21 cellular contexts compared by ENCODE assay signal in the genomic region with DNA sequence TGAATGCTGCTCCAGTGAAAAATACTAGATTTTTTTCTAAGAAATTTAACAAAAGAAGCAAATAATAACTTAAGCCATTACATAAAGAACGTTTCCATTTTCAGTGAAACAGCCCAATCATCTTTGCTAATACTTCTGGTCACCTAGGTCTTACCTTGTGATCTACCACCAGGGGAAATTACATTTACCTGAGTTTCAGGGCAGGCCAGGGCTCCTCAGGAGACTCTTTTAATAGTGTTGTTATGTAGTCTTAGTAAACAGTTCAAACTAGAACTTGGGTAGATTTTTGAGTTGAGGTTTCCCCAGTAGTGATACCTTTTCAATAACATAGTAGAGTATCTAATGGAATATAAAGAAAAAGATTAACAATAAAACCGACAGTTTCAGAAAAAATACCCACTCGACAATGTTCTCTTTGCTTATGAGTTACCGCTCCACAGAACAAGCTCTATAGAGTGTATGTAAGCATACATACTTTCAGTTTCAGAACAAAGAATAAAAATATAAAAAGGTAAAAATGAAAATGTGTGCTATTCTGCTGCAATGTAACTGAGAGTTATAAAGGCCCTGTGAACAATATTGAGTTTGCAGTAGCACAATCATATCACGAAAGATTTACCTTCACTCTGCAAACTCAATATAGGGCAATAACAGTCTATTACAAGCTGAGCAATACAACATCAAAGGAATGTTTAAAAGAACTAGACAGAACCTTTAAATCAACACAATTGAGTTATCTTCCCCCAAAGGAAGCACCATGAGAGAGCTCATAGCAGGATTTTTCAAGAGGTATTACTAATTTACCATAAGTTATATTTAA.
DNase-seq lines count a peak whose midpoint lies in the region; ATAC-seq, FAIRE-seq and TF ChIP-seq lines count a peak whose summit lies in the region.
"Had no signal": no experiment of that assay in that cellular context is flagged by ENCODE, and none has a peak within 500 bp of the region (broad histone marks: within the 10 kb centered on the region; RNA-seq: fewer than 3 reads in every experiment).

No MANE protein-coding gene starts in this region.

- no peak for TF ChIP-seq RAD21 in GM12878 (IDR thresholded peaks at IDR 0.05; ENCODE audit: insufficient read depth, low read depth, low read length)

- POLR2A ChIA-PET in GM12878 (lab: Charles Lee) = no interaction called here

- in situ Hi-C loops in GM12878 (cut with MboI) = no loop called here

- no peaks in the 10 kb centered on the region for H3K36me3 Mint-ChIP-seq in GM23338 (ENCODE audit: low read depth)
- H3K36me3 Mint-ChIP-seq: CD8-positive, alpha-beta T cell had no signal

- no peak for TF ChIP-seq EP300 in GM12878 (IDR thresholded peaks at IDR 0.05; ENCODE audit: borderline replicate concordance in 1 of 2, control insufficient read depth in 1 of 2, low read depth in 2 of 2, low read length in 2 of 2)

- no peak overlapping the region for H2AFZ ChIP-seq in GM23338
- peak overlapping the region; percentile 20; the same call in 1 of the 2 replicates for H2AFZ ChIP-seq in MM.1S (ENCODE audit: low read length)
- no peak overlapping the region for H2AFZ ChIP-seq in GM12878 (ENCODE audit: control insufficient read depth, low read depth, low read length)

- WGBS in GM12878 (ENCODE audit: insufficient coverage, insufficient replicate concordance, low lambda C conversion rate, missing lambda C conversion rate) = 42% methylated on average over 5 of the region's 5 CpGs

- ATAC-seq in GM23338 (peak; percentile 31; the same call in 2 of the 3 replicates), GM12878 (peak; percentile 25; the same call in 1 of the 3 replicates), GM18868 (IDR thresholded peaks at IDR 0.05; ENCODE audit: unreplicated experiment) (no peak)
- ATAC-seq: CD8-positive, alpha-beta T cell; Panc1 had no signal

- TF ChIP-seq POLR2A in GM12878 (IDR thresholded peaks at IDR 0.05; ENCODE audit: low read depth, low read length) = no peak

- no peak overlapping the region for H3K27ac ChIP-seq in GM23338 (ENCODE audit: low read depth)
- peak overlapping the region; percentile 50; the same call in 1 of the 2 replicates for H3K27ac ChIP-seq in MM.1S (ENCODE audit: low read length)
- H3K27ac ChIP-seq in GM12878 (ENCODE audit: control insufficient read depth, insufficient read depth) = no peak overlapping the region
- H3K27ac ChIP-seq: BLaER1 treated with 17β-estradiol and CSF1 and Interleukin-3, amounts not matched to agents 10 nM and 100 nM; SK-N-MC had no signal

- H3K27ac Mint-ChIP-seq in GM23338 = no peak overlapping the region
- H3K27ac Mint-ChIP-seq: CD8-positive, alpha-beta T cell; T-helper 2 cell treated with Interferon-gamma antibody and Interleukin-4, amounts not matched to agents 5 μg/mL and 100 μg/mL, for 36 hours had no signal

- H3K9me3 ChIP-seq in MM.1S (replicated peaks; ENCODE audit: insufficient read depth, low read length) (no peaks in the 10 kb centered on the region), GM12878 (replicated peaks; ENCODE audit: control insufficient read depth, insufficient read depth, low read length) (no peaks in the 10 kb centered on the region)
- H3K9me3 ChIP-seq: BLaER1 treated with 17β-estradiol and CSF1 and Interleukin-3, amounts not matched to agents 10 nM and 100 nM; MG63 had no signal

- no peak for TF ChIP-seq CTCF in GM23338 (conservative IDR thresholded peaks at IDR 0.05; ENCODE audit: low read depth in 2 of 2)
- TF ChIP-seq CTCF in MM.1S (IDR thresholded peaks at IDR 0.05; ENCODE audit: low read length) = peak; percentile 9; the same call in 1 of the 2 replicates
- no peak for TF ChIP-seq CTCF in GM12878 (IDR thresholded peaks at IDR 0.05 in 2 of 3, conservative IDR thresholded peaks at IDR 0.05 in 1 of 3; ENCODE audit: control insufficient read depth in 2 of 3, extremely low read depth in 1 of 3, insufficient read depth in 1 of 3, low read depth in 3 of 3, low read length in 3 of 3)

- intact Hi-C loops in GM12878 (cut with micrococcal nuclease; ENCODE audit: unreplicated experiment) = no loop called here

- CTCF ChIA-PET in GM12878 (lab: Yijun Ruan, JAX) = no interaction called here

- H3K9me3 Mint-ChIP-seq in GM23338 = no peaks in the 10 kb centered on the region
- H3K9me3 Mint-ChIP-seq: CD8-positive, alpha-beta T cell; T-helper 2 cell treated with Interferon-gamma antibody and Interleukin-4, amounts not matched to agents 5 μg/mL and 100 μg/mL, for 36 hours had no signal

- H3K9ac ChIP-seq in MM.1S (ENCODE audit: low read length) (peak overlapping the region; percentile 0; the same call in 1 of the 2 replicates), GM12878 (ENCODE audit: control insufficient read depth, insufficient read depth, low read length) (no peak overlapping the region)
- H3K9ac ChIP-seq: BLaER1 treated with 17β-estradiol and CSF1 and Interleukin-3, amounts not matched to agents 10 nM and 100 nM had no signal

- BruUV-seq in GM12878 (replicated peaks; lab: Mats Ljungman, UMichigan) = no TSS peak

- H3K4me3 Mint-ChIP-seq in GM23338 = no peak overlapping the region
- H3K4me3 Mint-ChIP-seq: CD8-positive, alpha-beta T cell; T-helper 2 cell treated with Interferon-gamma antibody and Interleukin-4, amounts not matched to agents 5 μg/mL and 100 μg/mL, for 36 hours had no signal

- H3K4me2 ChIP-seq in GM23338 (no peak overlapping the region), MM.1S (ENCODE audit: low read depth, low read length) (peak overlapping the region; percentile 30; the same call in 1 of the 2 replicates), GM12878 (ENCODE audit: control insufficient read depth, insufficient read depth) (no peak overlapping the region)
- H3K4me2 ChIP-seq: BLaER1 treated with 17β-estradiol and CSF1 and Interleukin-3, amounts not matched to agents 10 nM and 100 nM had no signal

- H3K36me3 ChIP-seq in GM23338 (ENCODE audit: insufficient read depth) (no peaks in the 10 kb centered on the region), MM.1S (replicated peaks; ENCODE audit: insufficient read depth, low read length) (no peaks in the 10 kb centered on the region), GM12878 (ENCODE audit: control insufficient read depth in 2 of 2, insufficient read depth in 2 of 2, low read length in 1 of 2) (no peaks in the 10 kb centered on the region)
- H3K36me3 ChIP-seq: BLaER1 treated with 17β-estradiol and CSF1 and Interleukin-3, amounts not matched to agents 10 nM and 100 nM; MG63 had no signal

- H3K4me3 ChIP-seq in GM23338 = no peak overlapping the region
- peak overlapping the region; percentile 24; the same call in 1 of the 2 replicates for H3K4me3 ChIP-seq in MM.1S (ENCODE audit: low read length)
- H3K4me3 ChIP-seq in GM12878 = no peak overlapping the region
- H3K4me3 ChIP-seq: BLaER1 treated with 17β-estradiol and CSF1 and Interleukin-3, amounts not matched to agents 10 nM and 100 nM; MG63; SK-N-MC had no signal

- H3K79me2 ChIP-seq in GM23338 (replicated peaks; ENCODE audit: insufficient read depth) = no peaks in the 10 kb centered on the region
- no peaks in the 10 kb centered on the region for H3K79me2 ChIP-seq in MM.1S (ENCODE audit: low read length)
- no peaks in the 10 kb centered on the region for H3K79me2 ChIP-seq in GM12878 (ENCODE audit: control insufficient read depth, insufficient read depth, low read length)

- peaks cover 6% of the 10 kb centered on the region; the same call in 2 of the 3 replicates for H3K4me1 Mint-ChIP-seq in GM23338

- RAD21 ChIA-PET in GM12878 (lab: Charles Lee; ENCODE audit: unreplicated experiment) = no interaction called here

- H3K4me1 ChIP-seq in GM23338 (ENCODE audit: insufficient read depth) (no peaks in the 10 kb centered on the region), MM.1S (ENCODE audit: low read length) (no peaks in the 10 kb centered on the region), GM12878 (ENCODE audit: control insufficient read depth, insufficient read depth, low read length) (no peaks in the 10 kb centered on the region)
- H3K4me1 ChIP-seq: BLaER1 treated with 17β-estradiol and CSF1 and Interleukin-3, amounts not matched to agents 10 nM and 100 nM had no signal

- H3F3A ChIP-seq in GM23338 (replicated peaks; ENCODE audit: low read depth) = no peaks in the 10 kb centered on the region
- H3F3A ChIP-seq in MM.1S (ENCODE audit: insufficient read depth, low read length) = no peaks in the 10 kb centered on the region; the same call in 1 of the 2 replicates

- H3K9me2 ChIP-seq in GM23338 (ENCODE audit: insufficient read depth) = no peaks in the 10 kb centered on the region
- no peaks in the 10 kb centered on the region for H3K9me2 ChIP-seq in MM.1S (replicated peaks; ENCODE audit: insufficient read depth, low read length)

- no peaks in the 10 kb centered on the region for H4K20me1 ChIP-seq in GM23338 (replicated peaks; ENCODE audit: insufficient read depth)
- H4K20me1 ChIP-seq in MM.1S (ENCODE audit: insufficient read depth, low read length) = no peaks in the 10 kb centered on the region
- H4K20me1 ChIP-seq in GM12878 (ENCODE audit: control insufficient read depth, insufficient read depth) = no peaks in the 10 kb centered on the region
- H4K20me1 ChIP-seq: BLaER1 treated with 17β-estradiol and CSF1 and Interleukin-3, amounts not matched to agents 10 nM and 100 nM had no signal

- DNase-seq in GM23338 (ENCODE audit: low spot score) = peak; percentile 9
- DNase-seq in MM.1S = peak; percentile 68
- DNase-seq in GM12878 (ENCODE audit: low read depth, low spot score) = no peak
- DNase-seq in NCI-H748 (lab: John Stamatoyannopoulos, UW; ENCODE audit: unreplicated experiment) = no peak
- DNase-seq in NCI-H2227 (lab: John Stamatoyannopoulos, UW; ENCODE audit: unreplicated experiment) = no peak
- DNase-seq in NCI-H1694 treated with DMSO at 0.1 percent for 48 hours (lab: John Stamatoyannopoulos, UW) = no peak
- DNase-seq: CD8-positive, alpha-beta T cell; DMS79; Kasumi-1; MG63; NCI-H1092 treated with DMSO at 0.1 percent for 48 hours; NCI-H2081 treated with DMSO at 0.1 percent for 48 hours; NCI-H2227 treated with DMSO at 0.1 percent for 48 hours; NCI-H510A treated with DMSO at 0.1 percent for 48 hours; NCI-H82; Right ventricle myocardium superior had no signal

- SMC1A ChIA-PET in GM12878 (lab: Charles Lee; ENCODE audit: uncharacterized antibody, unreplicated experiment) = no interaction called here

- H3K27me3 Mint-ChIP-seq in GM23338 (ENCODE audit: insufficient read depth, low read depth, poor library complexity) = no peaks in the 10 kb centered on the region

- no peak for FAIRE-seq in GM12878 (lab: Jason Lieb, UNC)

- H3K27me3 ChIP-seq in GM23338 (ENCODE audit: insufficient read depth) = no peaks in the 10 kb centered on the region
- no peaks in the 10 kb centered on the region for H3K27me3 ChIP-seq in MM.1S (replicated peaks; ENCODE audit: insufficient read depth, low read length)
- H3K27me3 ChIP-seq in GM12878 (replicated peaks in 1 of 2; ENCODE audit: control insufficient read depth in 2 of 2, insufficient read depth in 2 of 2, low read length in 1 of 2) = no peaks in the 10 kb centered on the region
- H3K27me3 ChIP-seq: BLaER1 treated with 17β-estradiol and CSF1 and Interleukin-3, amounts not matched to agents 10 nM and 100 nM; MG63 had no signal

TF ChIP-seq in GM23338, 12 proteins besides CTCF, POLR2A, EP300 and RAD21 (continues in another document):
- no peak for TF ChIP-seq STAT1 (IDR thresholded peaks at IDR 0.05; ENCODE audit: unreplicated experiment)
- TF ChIP-seq POLR2AphosphoS5 (IDR thresholded peaks at IDR 0.05; ENCODE audit: low read depth) = no peak

Comparison
In these comparisons a context has a peak if more than half of its experiments do, and no peak if none do; other contexts are left out.
1. DNase-seq: peak in GM23338 (single experiment) and MM.1S (single experiment); none in GM12878 (single experiment), NCI-H748 (single experiment), NCI-H2227 (single experiment) and NCI-H1694 treated with DMSO at 0.1 percent for 48 hours (single experiment).